In genomic region chr3:15261274-15261673, GRCh38 we compare ENCODE assay signal across 4 cellular contexts.
A peak's percentile ranks its signal among the peaks of the same experiment; 100 is the strongest.
TF ChIP-seq lines count a peak whose summit lies in the region.

No MANE protein-coding gene starts in this region.

TF ChIP-seq in SK-N-SH treated with all-trans-retinoic acid at 6 μM for 48 hours, 23 proteins besides CTCF, POLR2A, EP300 and RAD21:
- no peak for TF ChIP-seq CSDC2 (CRISPR knock-in tag; IDR thresholded peaks at IDR 0.05)
- no peak for TF ChIP-seq POU6F1 (CRISPR knock-in tag; IDR thresholded peaks at IDR 0.05; ENCODE audit: borderline replicate concordance, low read depth)
- no peak for TF ChIP-seq OSR1 (CRISPR knock-in tag; IDR thresholded peaks at IDR 0.05)
- no peak for TF ChIP-seq ZFP3 (CRISPR knock-in tag; IDR thresholded peaks at IDR 0.05)
- TF ChIP-seq ZFP30 (CRISPR knock-in tag; IDR thresholded peaks at IDR 0.05), result no peak
- TF ChIP-seq ISL1 (CRISPR knock-in tag; IDR thresholded peaks at IDR 0.05), result no peak
- TF ChIP-seq BACH2 (CRISPR knock-in tag; IDR thresholded peaks at IDR 0.05; ENCODE audit: borderline replicate concordance), result no peak
- no peak for TF ChIP-seq SNAI2 (CRISPR knock-in tag; IDR thresholded peaks at IDR 0.05)

TF ChIP-seq in SK-N-SH, 30 proteins besides CTCF, POLR2A, EP300 and RAD21:
- TF ChIP-seq POLR2AphosphoS5 (IDR thresholded peaks at IDR 0.05; ENCODE audit: low read depth, low read length), result no peak
- TF ChIP-seq RFX5 (IDR thresholded peaks at IDR 0.05; ENCODE audit: low read length), result no peak
- TF ChIP-seq REST (IDR thresholded peaks at IDR 0.05; ENCODE audit: low read depth, low read length), result no peak
- no peak for TF ChIP-seq YY1 (IDR thresholded peaks at IDR 0.05; ENCODE audit: low read depth)
- no peak for TF ChIP-seq NFIC (IDR thresholded peaks at IDR 0.05; ENCODE audit: borderline replicate concordance)
TF ChIP-seq in SK-N-SH: peak in this region for 0.

TF ChIP-seq in K562, 482 proteins besides CTCF, POLR2A, EP300 and RAD21:
- TF ChIP-seq POLR2AphosphoS5 (IDR thresholded peaks at IDR 0.05; ENCODE audit: control insufficient read depth, insufficient read depth, low read depth, low read length) (no peak), POLR2AphosphoS2 (IDR thresholded peaks at IDR 0.05; ENCODE audit: low read length) (peak; percentile 3; the same call in 1 of the 2 replicates), MYNN (IDR thresholded peaks at IDR 0.05) (0 out of 2 replicates have a peak, but pooled peaks have one; percentile 22), MYNN (CRISPR knock-in tag; IDR thresholded peaks at IDR 0.05) (no peak)

TF ChIP-seq in WTC11, 78 proteins besides CTCF, POLR2A, EP300 and RAD21:
- TF ChIP-seq SMAD4 (CRISPR knock-in tag; IDR thresholded peaks at IDR 0.05), result no peak
- no peak for TF ChIP-seq NR3C1 (CRISPR knock-in tag; conservative IDR thresholded peaks at IDR 0.05; ENCODE audit: low read depth)
- no peak for TF ChIP-seq CREB1 (CRISPR knock-in tag; IDR thresholded peaks at IDR 0.05)
- TF ChIP-seq IRF1 (CRISPR knock-in tag; IDR thresholded peaks at IDR 0.05), result no peak
- no peak for TF ChIP-seq EMX1 (CRISPR knock-in tag; IDR thresholded peaks at IDR 0.05)
- TF ChIP-seq AR (CRISPR knock-in tag; IDR thresholded peaks at IDR 0.05), result no peak
- TF ChIP-seq NFE2L1 (CRISPR knock-in tag; IDR thresholded peaks at IDR 0.05), result no peak
- TF ChIP-seq MLX (CRISPR knock-in tag; IDR thresholded peaks at IDR 0.05), result no peak
- no peak for TF ChIP-seq ZNF423 (CRISPR knock-in tag; IDR thresholded peaks at IDR 0.05)
- TF ChIP-seq ZNF263 (CRISPR knock-in tag; IDR thresholded peaks at IDR 0.05; ENCODE audit: low read depth), result no peak
- no peak for TF ChIP-seq E2F1 (CRISPR knock-in tag; IDR thresholded peaks at IDR 0.05)
